ENCODE assay signal across 22 cellular contexts in genomic region chr1:206660136-206660535, GRCh38. TPM values are rescaled to one million over a fixed set of nuclear protein-coding genes. Genes with fewer than 3 reads are reported as not detected.
DNase-seq lines count a peak whose midpoint lies in the region; ATAC-seq and TF ChIP-seq lines count a peak whose summit lies in the region.
"Had no signal": no experiment of that assay in that cellular context is flagged by ENCODE, and none has a peak within 500 bp of the region (broad histone marks: within the 10 kb centered on the region; RNA-seq: fewer than 3 reads in every experiment).

No MANE protein-coding gene starts in this region.

- POLR2A ChIA-PET in RWPE1 (lab: Yijun Ruan, JAX; ENCODE audit: low non-redundant PET), result interaction anchor here (0.6 to 1.0 kb wide), 2 partner anchors 25 to 28 kb away, joined by 3 read pairs; partner anchors contain the start of gene DYRK3

- peaks cover 37% of the 10 kb centered on the region for H3K27me3 Mint-ChIP-seq in activated naive CD8-positive, alpha-beta T cell treated with anti-CD3 and anti-CD28 coated beads, Interleukin-2, amount 50 U/mL, for 24 hours

- DNase-seq in heart left ventricle (no peak), Right ventricle myocardium inferior (ENCODE audit: missing footprints) (no peak), LHCN-M2 (ENCODE audit: low read depth) (peak; percentile 61), right lobe of liver (no peak), RWPE1 (ENCODE audit: low spot score) (no peak)
- DNase-seq in stimulated activated effector memory CD8-positive, alpha-beta T cell treated with anti-CD3 and anti-CD28 coated beads, Interleukin-12 subunit alpha, Interleukin-12 subunit beta, amount 100 ng/mL, for 72 hours (ENCODE audit: low spot score in 2 of 2), result no peak
- DNase-seq in activated naive CD8-positive, alpha-beta T cell treated with anti-CD3 and anti-CD28 coated beads, Interleukin-2, amount 50 U/mL, for 24 hours, result no peak
- DNase-seq: AML-193, COR-L47, DMS 273 treated with DMSO at 0.1 percent for 48 hours, DND-41, HFFc6, Karpas-422, MM.1S, NCI-H1092, NCI-H1436 treated with DMSO at 0.1 percent for 48 hours, NCI-H2029 treated with DMSO at 0.1 percent for 48 hours, NCI-H2171, NCI-H526, PC-9 had no signal

- H3K27ac ChIP-seq in heart left ventricle (peak overlapping the region; percentile 8 to 96 (median 88)), right lobe of liver (peak overlapping the region in 2 of 3 donors; percentile 36 to 52), RWPE1 (no peak overlapping the region)
- H3K27ac ChIP-seq: 22Rv1, PC-9 had no signal

- H3K9me3 ChIP-seq in heart left ventricle, result no peaks in the 10 kb centered on the region
- H3K9me3 ChIP-seq in right lobe of liver, result no peaks in the 10 kb centered on the region

- H3K27me3 ChIP-seq in heart left ventricle (peaks cover 0 to 10% (median 0%) of the 10 kb centered on the region in 9 donors), right lobe of liver (no peaks in the 10 kb centered on the region)

- 86 to 88% (median 86%) methylated on average over 4 of the region's 4 CpGs for WGBS in heart left ventricle, 4 donors
- WGBS in right lobe of liver (ENCODE audit: insufficient coverage, low coverage, low lambda C conversion rate, missing lambda C conversion rate), result 100% methylated on average over 4 of the region's 4 CpGs

- peaks cover 0 to 88% (median 57%) of the 10 kb centered on the region in 12 donors for H3K4me1 ChIP-seq in heart left ventricle
- peaks cover 0 to 26% (median 5%) of the 10 kb centered on the region in 4 donors for H3K4me1 ChIP-seq in right lobe of liver

- ATAC-seq in heart left ventricle (no peak), Right ventricle myocardium inferior (no peak), right lobe of liver (no peak), GM18870 (IDR thresholded peaks at IDR 0.05; ENCODE audit: unreplicated experiment) (no peak)
- ATAC-seq in stimulated activated effector memory CD8-positive, alpha-beta T cell treated with anti-CD3 and anti-CD28 coated beads, Interleukin-12 subunit alpha, Interleukin-12 subunit beta, amount 100 ng/mL, for 72 hours, result no peak
- ATAC-seq in activated naive CD8-positive, alpha-beta T cell treated with anti-CD3 and anti-CD28 coated beads, Interleukin-2, amount 50 U/mL, for 24 hours, result no peak

- H3K4me3 ChIP-seq in heart left ventricle (no peak overlapping the region), right lobe of liver (no peak overlapping the region)
- H3K4me3 ChIP-seq: PC-9 had no signal

- H3K4me3 Mint-ChIP-seq in stimulated activated effector memory CD8-positive, alpha-beta T cell treated with anti-CD3 and anti-CD28 coated beads, Interleukin-12 subunit alpha, Interleukin-12 subunit beta, amount 100 ng/mL, for 72 hours, result no peak overlapping the region
- H3K4me3 Mint-ChIP-seq in activated naive CD8-positive, alpha-beta T cell treated with anti-CD3 and anti-CD28 coated beads, Interleukin-2, amount 50 U/mL, for 24 hours, result no peak overlapping the region
- H3K4me3 Mint-ChIP-seq: HFFc6 had no signal

- peaks cover 34% of the 10 kb centered on the region for H3K4me1 Mint-ChIP-seq in stimulated activated effector memory CD8-positive, alpha-beta T cell treated with anti-CD3 and anti-CD28 coated beads, Interleukin-12 subunit alpha, Interleukin-12 subunit beta, amount 100 ng/mL, for 72 hours
- H3K4me1 Mint-ChIP-seq in activated naive CD8-positive, alpha-beta T cell treated with anti-CD3 and anti-CD28 coated beads, Interleukin-2, amount 50 U/mL, for 24 hours, result peaks cover 39% of the 10 kb centered on the region

- H3K9me3 Mint-ChIP-seq in stimulated activated effector memory CD8-positive, alpha-beta T cell treated with anti-CD3 and anti-CD28 coated beads, Interleukin-12 subunit alpha, Interleukin-12 subunit beta, amount 100 ng/mL, for 72 hours, result no peaks in the 10 kb centered on the region
- no peaks in the 10 kb centered on the region for H3K9me3 Mint-ChIP-seq in activated naive CD8-positive, alpha-beta T cell treated with anti-CD3 and anti-CD28 coated beads, Interleukin-2, amount 50 U/mL, for 24 hours
- H3K9me3 Mint-ChIP-seq: HFFc6 had no signal

- H3K27ac Mint-ChIP-seq in stimulated activated effector memory CD8-positive, alpha-beta T cell treated with anti-CD3 and anti-CD28 coated beads, Interleukin-12 subunit alpha, Interleukin-12 subunit beta, amount 100 ng/mL, for 72 hours, result peak overlapping the region; percentile 43
- no peak overlapping the region for H3K27ac Mint-ChIP-seq in activated naive CD8-positive, alpha-beta T cell treated with anti-CD3 and anti-CD28 coated beads, Interleukin-2, amount 50 U/mL, for 24 hours
- H3K27ac Mint-ChIP-seq: HFFc6 had no signal

- no peak for TF ChIP-seq CTCF in heart left ventricle (IDR thresholded peaks at IDR 0.05)
- no peak for TF ChIP-seq CTCF in right lobe of liver (IDR thresholded peaks at IDR 0.05)
- TF ChIP-seq CTCF in RWPE1 (conservative IDR thresholded peaks at IDR 0.05; ENCODE audit: low read depth), result no peak

- CTCF ChIA-PET in RWPE1 (lab: Yijun Ruan, JAX), result interaction anchor here (0.5 to 0.6 kb wide), 6 partner anchors 14 to 157 kb away, joined by 3 read pairs; no protein-coding TSS in a partner anchor

- no peaks in the 10 kb centered on the region for H3K36me3 Mint-ChIP-seq in stimulated activated effector memory CD8-positive, alpha-beta T cell treated with anti-CD3 and anti-CD28 coated beads, Interleukin-12 subunit alpha, Interleukin-12 subunit beta, amount 100 ng/mL, for 72 hours
- no peaks in the 10 kb centered on the region for H3K36me3 Mint-ChIP-seq in activated naive CD8-positive, alpha-beta T cell treated with anti-CD3 and anti-CD28 coated beads, Interleukin-2, amount 50 U/mL, for 24 hours (ENCODE audit: low read depth)

- TF ChIP-seq POLR2A in heart left ventricle (IDR thresholded peaks at IDR 0.05) (no peak), right lobe of liver (IDR thresholded peaks at IDR 0.05) (no peak)

- intact Hi-C loops in heart left ventricle (cut with DNase I) (loop anchor here in 1 of 10 donors (10.0 kb wide), 1 partner anchor 185 kb away; the partner anchor contains the start of gene IKBKE), Right ventricle myocardium inferior (cut with DNase I) (no loop called here), right lobe of liver (cut with DNase I) (no loop called here)

- H3K36me3 ChIP-seq in heart left ventricle, result no peaks in the 10 kb centered on the region
- H3K36me3 ChIP-seq in right lobe of liver, result no peaks in the 10 kb centered on the region

RNA-seq across cellular contexts. Expression of gene MAPKAPK2, which starts 24.6 kb away (rescaled TPM):
- total RNA-seq in heart left ventricle (100 to 1,000 TPM; 163 to 327 (median 223) TPM), Right ventricle myocardium inferior (214 TPM), LHCN-M2 (2014; rRNA removed) (41.7 and 49.4 TPM in 2 replicates), right lobe of liver (10 to 100 TPM; 25.6 to 46.6 (median 34.0) TPM)
- 100 to 1,000 TPM; 126 to 227 TPM for polyA plus RNA-seq in heart left ventricle
- polyA plus RNA-seq in LHCN-M2 (2012), result 68.7 TPM

RNA-seq across cellular contexts. Expression of gene DYRK3, which starts 24.8 kb away (rescaled TPM):
- total RNA-seq in heart left ventricle (10 to 100 TPM; 11.2 to 32.5 (median 15.9) TPM), Right ventricle myocardium inferior (21.9 TPM), LHCN-M2 (2014; rRNA removed) (30.5 and 31.0 TPM in 2 replicates), right lobe of liver (1 to 10 TPM; 2.8 to 5.6 (median 4.0) TPM)
- 10 to 100 TPM in 1 of 2 donors, 1 to 10 TPM in 1; 6.5 to 26.0 TPM for polyA plus RNA-seq in heart left ventricle
- 9.1 TPM for polyA plus RNA-seq in LHCN-M2 (2012)

RNA-seq across cellular contexts. Expression of gene EIF2D, which starts 47.9 kb away (rescaled TPM):
- 10 to 100 TPM; 21.6 to 37.5 (median 29.0) TPM for total RNA-seq in heart left ventricle
- polyA plus RNA-seq in heart left ventricle, result 10 to 100 TPM; 15.6 to 26.8 TPM
- 26.0 TPM for total RNA-seq in Right ventricle myocardium inferior
- 49.3 and 53.5 TPM in 2 replicates for total RNA-seq in LHCN-M2 (2014; rRNA removed)
- polyA plus RNA-seq in LHCN-M2 (2012), result 39.7 TPM
- 10 to 100 TPM; 18.4 to 29.3 (median 24.4) TPM for total RNA-seq in right lobe of liver
